In the genomic region with DNA sequence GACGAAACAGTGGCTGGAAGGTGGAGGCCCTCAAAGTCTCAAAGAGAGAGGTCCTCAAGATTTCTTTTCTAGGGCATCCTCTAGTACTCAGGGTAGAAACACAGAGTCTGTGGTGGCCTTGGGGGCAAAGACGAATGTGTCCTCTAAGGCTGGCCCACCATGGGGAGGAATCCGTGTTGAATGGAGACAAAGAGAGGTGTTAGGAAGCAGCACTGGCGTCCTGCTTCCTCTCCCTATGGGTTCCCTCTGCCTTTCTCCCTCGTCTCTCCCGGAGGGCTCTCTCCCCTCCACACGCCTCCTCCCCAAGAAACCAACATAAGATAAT, we compare ENCODE assay signal across 2 cellular contexts.
TF ChIP-seq lines count a peak whose summit lies in the region.

No MANE protein-coding gene starts in this region.

TF ChIP-seq in SK-N-SH, 30 proteins besides CTCF, POLR2A, EP300 and RAD21 (continued from another document):
- TF ChIP-seq, protein P1, sequence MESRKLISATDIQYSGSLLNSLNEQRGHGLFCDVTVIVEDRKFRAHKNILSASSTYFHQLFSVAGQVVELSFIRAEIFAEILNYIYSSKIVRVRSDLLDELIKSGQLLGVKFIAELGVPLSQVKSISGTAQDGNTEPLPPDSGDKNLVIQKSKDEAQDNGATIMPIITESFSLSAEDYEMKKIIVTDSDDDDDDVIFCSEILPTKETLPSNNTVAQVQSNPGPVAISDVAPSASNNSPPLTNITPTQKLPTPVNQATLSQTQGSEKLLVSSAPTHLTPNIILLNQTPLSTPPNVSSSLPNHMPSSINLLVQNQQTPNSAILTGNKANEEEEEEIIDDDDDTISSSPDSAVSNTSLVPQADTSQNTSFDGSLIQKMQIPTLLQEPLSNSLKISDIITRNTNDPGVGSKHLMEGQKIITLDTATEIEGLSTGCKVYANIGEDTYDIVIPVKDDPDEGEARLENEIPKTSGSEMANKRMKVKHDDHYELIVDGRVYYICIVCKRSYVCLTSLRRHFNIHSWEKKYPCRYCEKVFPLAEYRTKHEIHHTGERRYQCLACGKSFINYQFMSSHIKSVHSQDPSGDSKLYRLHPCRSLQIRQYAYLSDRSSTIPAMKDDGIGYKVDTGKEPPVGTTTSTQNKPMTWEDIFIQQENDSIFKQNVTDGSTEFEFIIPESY (IDR thresholded peaks at IDR 0.05; ENCODE audit: borderline replicate concordance, low read depth), result no peak
- TF ChIP-seq MEF2A (IDR thresholded peaks at IDR 0.05; ENCODE audit: borderline replicate concordance, low read depth) (no peak), POLR2AphosphoS5 (IDR thresholded peaks at IDR 0.05; ENCODE audit: low read depth, low read length) (no peak)

TF ChIP-seq in SK-N-SH treated with all-trans-retinoic acid at 6 μM for 48 hours, 23 proteins besides CTCF, POLR2A, EP300 and RAD21 (continued from another document):
- TF ChIP-seq, protein P2, sequence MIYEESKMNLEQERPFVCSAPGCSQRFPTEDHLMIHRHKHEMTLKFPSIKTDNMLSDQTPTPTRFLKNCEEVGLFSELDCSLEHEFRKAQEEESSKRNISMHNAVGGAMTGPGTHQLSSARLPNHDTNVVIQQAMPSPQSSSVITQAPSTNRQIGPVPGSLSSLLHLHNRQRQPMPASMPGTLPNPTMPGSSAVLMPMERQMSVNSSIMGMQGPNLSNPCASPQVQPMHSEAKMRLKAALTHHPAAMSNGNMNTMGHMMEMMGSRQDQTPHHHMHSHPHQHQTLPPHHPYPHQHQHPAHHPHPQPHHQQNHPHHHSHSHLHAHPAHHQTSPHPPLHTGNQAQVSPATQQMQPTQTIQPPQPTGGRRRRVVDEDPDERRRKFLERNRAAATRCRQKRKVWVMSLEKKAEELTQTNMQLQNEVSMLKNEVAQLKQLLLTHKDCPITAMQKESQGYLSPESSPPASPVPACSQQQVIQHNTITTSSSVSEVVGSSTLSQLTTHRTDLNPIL (CRISPR knock-in tag; IDR thresholded peaks at IDR 0.05; ENCODE audit: low read depth), result no peak
- TF ChIP-seq, protein P3, sequence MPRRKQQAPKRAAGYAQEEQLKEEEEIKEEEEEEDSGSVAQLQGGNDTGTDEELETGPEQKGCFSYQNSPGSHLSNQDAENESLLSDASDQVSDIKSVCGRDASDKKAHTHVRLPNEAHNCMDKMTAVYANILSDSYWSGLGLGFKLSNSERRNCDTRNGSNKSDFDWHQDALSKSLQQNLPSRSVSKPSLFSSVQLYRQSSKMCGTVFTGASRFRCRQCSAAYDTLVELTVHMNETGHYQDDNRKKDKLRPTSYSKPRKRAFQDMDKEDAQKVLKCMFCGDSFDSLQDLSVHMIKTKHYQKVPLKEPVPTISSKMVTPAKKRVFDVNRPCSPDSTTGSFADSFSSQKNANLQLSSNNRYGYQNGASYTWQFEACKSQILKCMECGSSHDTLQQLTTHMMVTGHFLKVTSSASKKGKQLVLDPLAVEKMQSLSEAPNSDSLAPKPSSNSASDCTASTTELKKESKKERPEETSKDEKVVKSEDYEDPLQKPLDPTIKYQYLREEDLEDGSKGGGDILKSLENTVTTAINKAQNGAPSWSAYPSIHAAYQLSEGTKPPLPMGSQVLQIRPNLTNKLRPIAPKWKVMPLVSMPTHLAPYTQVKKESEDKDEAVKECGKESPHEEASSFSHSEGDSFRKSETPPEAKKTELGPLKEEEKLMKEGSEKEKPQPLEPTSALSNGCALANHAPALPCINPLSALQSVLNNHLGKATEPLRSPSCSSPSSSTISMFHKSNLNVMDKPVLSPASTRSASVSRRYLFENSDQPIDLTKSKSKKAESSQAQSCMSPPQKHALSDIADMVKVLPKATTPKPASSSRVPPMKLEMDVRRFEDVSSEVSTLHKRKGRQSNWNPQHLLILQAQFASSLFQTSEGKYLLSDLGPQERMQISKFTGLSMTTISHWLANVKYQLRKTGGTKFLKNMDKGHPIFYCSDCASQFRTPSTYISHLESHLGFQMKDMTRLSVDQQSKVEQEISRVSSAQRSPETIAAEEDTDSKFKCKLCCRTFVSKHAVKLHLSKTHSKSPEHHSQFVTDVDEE (CRISPR knock-in tag; IDR thresholded peaks at IDR 0.05), result no peak
